ENCODE assay signal across 21 cellular contexts in genomic region chr3:156637480-156638022, GRCh38. TPM values are rescaled to one million over a fixed set of nuclear protein-coding genes. Genes with fewer than 3 reads are reported as not detected.
DNase-seq lines count a peak whose midpoint lies in the region; ATAC-seq, FAIRE-seq and TF ChIP-seq lines count a peak whose summit lies in the region.
"Had no signal": no experiment of that assay in that cellular context is flagged by ENCODE, and none has a peak within 500 bp of the region (broad histone marks: within the 10 kb centered on the region; RNA-seq: fewer than 3 reads in every experiment).

No MANE protein-coding gene starts in this region.

- H4K91ac ChIP-seq in trophoblast cell (ENCODE audit: low read depth, low read length), result no peak overlapping the region

- no peak overlapping the region for H3K4ac ChIP-seq in trophoblast cell (ENCODE audit: low read depth, low read length)

- no peak overlapping the region for H4K8ac ChIP-seq in trophoblast cell (ENCODE audit: low read depth, low read length)

- FAIRE-seq in GM19239 (lab: Jason Lieb, UNC), result no peak
- FAIRE-seq: A204.1, D721Med had no signal

- H3K9me3 ChIP-seq in RWPE2 (ENCODE audit: severe bottlenecking) (no peaks in the 10 kb centered on the region), trophoblast cell (ENCODE audit: insufficient read depth, low read depth, low read length) (no peaks in the 10 kb centered on the region)
- H3K9me3 ChIP-seq: BLaER1 had no signal

- peak; percentile 32 for DNase-seq in HPDE6-E6E7 (ENCODE audit: extremely low spot score)
- DNase-seq in RWPE2 (ENCODE audit: low spot score), result no peak
- peak in 1 of 2 donors; percentile 71 for DNase-seq in foreskin keratinocyte
- DNase-seq in trophoblast cell, result peak; percentile 83 to 90
- no peak for DNase-seq in GM19239 (ENCODE audit: insufficient read length, low spot score)
- no peak for DNase-seq in NCI-H1092 (lab: John Stamatoyannopoulos, UW)
- DNase-seq in NCI-H146 (lab: John Stamatoyannopoulos, UW), result no peak
- DNase-seq: CD4-positive, CD25-positive, alpha-beta regulatory T cell; NCI-H1105; NCI-H1436 treated with DMSO at 0.1 percent for 48 hours; NCI-H1930; NCI-H2107; NCI-H524; NCI-H748 treated with DMSO at 0.1 percent for 48 hours; NK-92 treated with Interleukin-12 subunit alpha and Interleukin-12 subunit beta, amount 100 ng/mL, for 24 hours; RPMI8226; SHP77 had no signal

- H2AFZ ChIP-seq in trophoblast cell (ENCODE audit: insufficient read depth, low read length, poor library complexity), result no peak overlapping the region

- no peak overlapping the region for H3K14ac ChIP-seq in trophoblast cell (ENCODE audit: low read length)

- H3K18ac ChIP-seq in trophoblast cell (ENCODE audit: low read length), result no peak overlapping the region

- H3K4me1 ChIP-seq in RWPE2 (ENCODE audit: insufficient read depth, poor library complexity, severe bottlenecking) (no peaks in the 10 kb centered on the region), foreskin keratinocyte (no peaks in the 10 kb centered on the region), trophoblast cell (ENCODE audit: control insufficient read depth in 1 of 2, insufficient read depth in 2 of 2, low read length in 2 of 2) (peaks cover 0 to 2% of the 10 kb centered on the region in 2 experiments)

- no peak overlapping the region for H2BK120ac ChIP-seq in trophoblast cell (ENCODE audit: insufficient read depth, low read length, poor library complexity)

- H3K4me2 ChIP-seq in trophoblast cell (ENCODE audit: low read length), result no peak overlapping the region
- H3K4me2 ChIP-seq: BLaER1 had no signal

- H3K36me3 ChIP-seq in RWPE2 (ENCODE audit: low read depth) (no peaks in the 10 kb centered on the region), trophoblast cell (ENCODE audit: control insufficient read depth in 1 of 2, insufficient read depth in 2 of 2, low read length in 2 of 2) (no peaks in the 10 kb centered on the region)
- H3K36me3 ChIP-seq: BLaER1 had no signal

- H3K4me3 ChIP-seq in RWPE2 (ENCODE audit: severe bottlenecking), result no peak overlapping the region
- no peak overlapping the region for H3K4me3 ChIP-seq in trophoblast cell (ENCODE audit: low read depth, low read length)
- H3K4me3 ChIP-seq: BLaER1 had no signal

- no peak for TF ChIP-seq CTCF in RWPE2 (IDR thresholded peaks at IDR 0.05; ENCODE audit: poor library complexity, severe bottlenecking)
- no peak for TF ChIP-seq CTCF in foreskin keratinocyte (conservative IDR thresholded peaks at IDR 0.05)

- no peak overlapping the region for H2BK12ac ChIP-seq in trophoblast cell (ENCODE audit: low read length)

- no peaks in the 10 kb centered on the region for H3K79me2 ChIP-seq in trophoblast cell (ENCODE audit: control insufficient read depth, insufficient read depth, low read length, poor library complexity)

- no peak overlapping the region for H4K12ac ChIP-seq in trophoblast cell (ENCODE audit: low read depth, low read length)

- H3K79me1 ChIP-seq in trophoblast cell (ENCODE audit: low read length), result no peaks in the 10 kb centered on the region

- H3K23ac ChIP-seq in trophoblast cell (ENCODE audit: low read length), result no peak overlapping the region

- H2BK5ac ChIP-seq in trophoblast cell (ENCODE audit: low read depth, low read length, poor library complexity), result no peak overlapping the region

- no peaks in the 10 kb centered on the region for H3K27me3 ChIP-seq in RWPE2 (ENCODE audit: insufficient read depth, poor library complexity, severe bottlenecking)
- H3K27me3 ChIP-seq in foreskin keratinocyte, result no peaks in the 10 kb centered on the region
- no peaks in the 10 kb centered on the region for H3K27me3 ChIP-seq in trophoblast cell (ENCODE audit: insufficient read depth, low read length)
- H3K27me3 ChIP-seq: BLaER1 had no signal

- H2AK5ac ChIP-seq in trophoblast cell (ENCODE audit: low read length), result no peak overlapping the region

- WGBS in trophoblast cell (ENCODE audit: extremely low coverage, insufficient coverage, insufficient read length), result no CpG with 5 or more reads among the region's 3 CpGs

- ATAC-seq in RWPE2 (ENCODE audit: low read depth) (peak; percentile 52; the same call in 1 of the 3 replicates), foreskin keratinocyte (peak; percentile 99)
- ATAC-seq: HCT116 had no signal

- no peak overlapping the region for H3K9ac ChIP-seq in trophoblast cell (ENCODE audit: low read length)
- H3K9ac ChIP-seq: BLaER1 had no signal

- H3K27ac ChIP-seq in RWPE2 (ENCODE audit: poor library complexity, severe bottlenecking), result no peak overlapping the region
- H3K27ac ChIP-seq in foreskin keratinocyte, result no peak overlapping the region
- H3K27ac ChIP-seq in trophoblast cell (ENCODE audit: low read depth, low read length), result no peak overlapping the region
- H3K27ac ChIP-seq: BLaER1 had no signal

RNA-seq across cellular contexts. Expression of gene TIPARP, which starts 36.8 kb away (rescaled TPM):
- 111 and 116 TPM in 2 replicates for total RNA-seq in foreskin keratinocyte
- 45.3 and 50.3 TPM in 2 replicates for polyA plus RNA-seq in foreskin keratinocyte
- polyA plus RNA-seq in trophoblast cell (2013), result 31.9 and 33.4 TPM in 2 replicates

Comparison
In these comparisons a context has a peak if more than half of its experiments do, and no peak if none do; other contexts are left out.
1. DNase-seq: peak in HPDE6-E6E7 (single experiment) and trophoblast cell (2 of 2); none in RWPE2 (single experiment), GM19239 (single experiment), NCI-H1092 (single experiment) and NCI-H146 (single experiment).